12 cellular contexts compared by ENCODE assay signal in genomic region chr22:45072322-45072903, GRCh38.
DNase-seq lines count a peak whose midpoint lies in the region; ATAC-seq, FAIRE-seq and TF ChIP-seq lines count a peak whose summit lies in the region.
"Had no signal": no experiment of that assay in that cellular context is flagged by ENCODE, and none has a peak within 500 bp of the region (broad histone marks: within the 10 kb centered on the region; RNA-seq: fewer than 3 reads in every experiment).

No MANE protein-coding gene starts in this region.

- DNase-seq in activated naive CD8-positive, alpha-beta T cell treated with anti-CD3 and anti-CD28 coated beads, Interleukin-2, amount 50 U/mL, for 24 hours = peak; percentile 31
- no peak for DNase-seq in activated naive CD8-positive, alpha-beta T cell treated with anti-CD3 and anti-CD28 coated beads for 36 hours
- DNase-seq in RCC 7860 (ENCODE audit: low spot score) = peak; percentile 58
- DNase-seq in fibroblast of the aortic adventitia (ENCODE audit: low read depth) = peak; percentile 54
- peak; percentile 9 for DNase-seq in stimulated activated CD4-positive, alpha-beta T cell treated with anti-CD3 and anti-CD28 coated beads, Interleukin-4, amount 100 ng/mL, for 24 hours
- no peak for DNase-seq in ecto neural progenitor cell (ENCODE audit: low spot score)
- DNase-seq in DMS153 (lab: John Stamatoyannopoulos, UW) = no peak
- DNase-seq: C1 segment of cervical spinal cord; effector CD8-positive, alpha-beta T cell; naive thymus-derived CD8-positive, alpha-beta T cell; NK-92 treated with Interleukin-12 subunit alpha and Interleukin-12 subunit beta, amount 100 ng/mL, for 24 hours had no signal

- H3K27me3 Mint-ChIP-seq in activated naive CD8-positive, alpha-beta T cell treated with anti-CD3 and anti-CD28 coated beads, Interleukin-2, amount 50 U/mL, for 24 hours = peaks cover 36% of the 10 kb centered on the region
- H3K27me3 Mint-ChIP-seq in activated naive CD8-positive, alpha-beta T cell treated with anti-CD3 and anti-CD28 coated beads for 36 hours = peaks cover 32% of the 10 kb centered on the region

- H3K4me3 Mint-ChIP-seq in activated naive CD8-positive, alpha-beta T cell treated with anti-CD3 and anti-CD28 coated beads, Interleukin-2, amount 50 U/mL, for 24 hours = no peak overlapping the region
- H3K4me3 Mint-ChIP-seq in activated naive CD8-positive, alpha-beta T cell treated with anti-CD3 and anti-CD28 coated beads for 36 hours = no peak overlapping the region
- H3K4me3 Mint-ChIP-seq: naive thymus-derived CD8-positive, alpha-beta T cell had no signal

- ATAC-seq in activated naive CD8-positive, alpha-beta T cell treated with anti-CD3 and anti-CD28 coated beads, Interleukin-2, amount 50 U/mL, for 24 hours = peak; percentile 13
- no peak for ATAC-seq in HG03439 (IDR thresholded peaks at IDR 0.05; ENCODE audit: unreplicated experiment)
- ATAC-seq: naive thymus-derived CD8-positive, alpha-beta T cell had no signal

- FAIRE-seq in RCC 7860 (lab: Jason Lieb, UNC) = peak; percentile 83

- no peak for TF ChIP-seq CTCF in fibroblast of the aortic adventitia (IDR thresholded peaks at IDR 0.05; ENCODE audit: insufficient read depth, low read length)

- peaks cover 9% of the 10 kb centered on the region for H3K9me3 Mint-ChIP-seq in activated naive CD8-positive, alpha-beta T cell treated with anti-CD3 and anti-CD28 coated beads, Interleukin-2, amount 50 U/mL, for 24 hours
- H3K9me3 Mint-ChIP-seq in activated naive CD8-positive, alpha-beta T cell treated with anti-CD3 and anti-CD28 coated beads for 36 hours = peaks cover 10% of the 10 kb centered on the region

- no peak overlapping the region for H3K4me3 ChIP-seq in fibroblast of the aortic adventitia (ENCODE audit: low read depth, low read length)

- no peak overlapping the region for H3K27ac Mint-ChIP-seq in activated naive CD8-positive, alpha-beta T cell treated with anti-CD3 and anti-CD28 coated beads, Interleukin-2, amount 50 U/mL, for 24 hours
- H3K27ac Mint-ChIP-seq in activated naive CD8-positive, alpha-beta T cell treated with anti-CD3 and anti-CD28 coated beads for 36 hours = no peak overlapping the region

- H3K4me1 Mint-ChIP-seq in activated naive CD8-positive, alpha-beta T cell treated with anti-CD3 and anti-CD28 coated beads, Interleukin-2, amount 50 U/mL, for 24 hours = peaks cover 16% of the 10 kb centered on the region
- peaks cover 10% of the 10 kb centered on the region for H3K4me1 Mint-ChIP-seq in activated naive CD8-positive, alpha-beta T cell treated with anti-CD3 and anti-CD28 coated beads for 36 hours

- H3K36me3 Mint-ChIP-seq in activated naive CD8-positive, alpha-beta T cell treated with anti-CD3 and anti-CD28 coated beads, Interleukin-2, amount 50 U/mL, for 24 hours (ENCODE audit: low read depth) = no peaks in the 10 kb centered on the region
- H3K36me3 Mint-ChIP-seq in activated naive CD8-positive, alpha-beta T cell treated with anti-CD3 and anti-CD28 coated beads for 36 hours = no peaks in the 10 kb centered on the region

Comparison
In these comparisons a context has a peak if more than half of its experiments do, and no peak if none do; other contexts are left out.
1. DNase-seq: peak in activated naive CD8-positive, alpha-beta T cell treated with anti-CD3 and anti-CD28 coated beads, Interleukin-2, amount 50 U/mL, for 24 hours (single experiment), RCC 7860 (single experiment), fibroblast of the aortic adventitia (single experiment) and stimulated activated CD4-positive, alpha-beta T cell treated with anti-CD3 and anti-CD28 coated beads, Interleukin-4, amount 100 ng/mL, for 24 hours (single experiment); none in activated naive CD8-positive, alpha-beta T cell treated with anti-CD3 and anti-CD28 coated beads for 36 hours (single experiment), ecto neural progenitor cell (single experiment) and DMS153 (single experiment).